Comparison of ENCODE assay signal across 1 cellular context in genomic region chr1:177571076-177571475, GRCh38.
TF ChIP-seq lines count a peak whose summit lies in the region.

No MANE protein-coding gene starts in this region.

TF ChIP-seq in WTC11, 78 proteins besides CTCF, POLR2A, EP300 and RAD21 (continued from another document):
- TF ChIP-seq E2F4 (CRISPR knock-in tag; IDR thresholded peaks at IDR 0.05; ENCODE audit: borderline replicate concordance, low read depth) (no peak), CBFB (CRISPR knock-in tag; IDR thresholded peaks at IDR 0.05; ENCODE audit: low read depth) (no peak), TP53 (CRISPR knock-in tag; IDR thresholded peaks at IDR 0.05) (no peak), MYBL2 (CRISPR knock-in tag; IDR thresholded peaks at IDR 0.05) (no peak), SP1 (CRISPR knock-in tag; conservative IDR thresholded peaks at IDR 0.05) (no peak), USF2 (CRISPR knock-in tag; IDR thresholded peaks at IDR 0.05) (no peak), RORB (CRISPR knock-in tag; IDR thresholded peaks at IDR 0.05) (no peak), E2F5 (CRISPR knock-in tag; IDR thresholded peaks at IDR 0.05) (no peak), PRRX2 (CRISPR knock-in tag; IDR thresholded peaks at IDR 0.05) (no peak), GTF2I (CRISPR knock-in tag; conservative IDR thresholded peaks at IDR 0.05) (no peak), GRHL2 (CRISPR knock-in tag; IDR thresholded peaks at IDR 0.05; ENCODE audit: insufficient replicate concordance, severe bottlenecking) (no peak)
TF ChIP-seq in WTC11: peak in this region for 0.
